Comparison of ENCODE assay signal across 30 cellular contexts in the genomic region with DNA sequence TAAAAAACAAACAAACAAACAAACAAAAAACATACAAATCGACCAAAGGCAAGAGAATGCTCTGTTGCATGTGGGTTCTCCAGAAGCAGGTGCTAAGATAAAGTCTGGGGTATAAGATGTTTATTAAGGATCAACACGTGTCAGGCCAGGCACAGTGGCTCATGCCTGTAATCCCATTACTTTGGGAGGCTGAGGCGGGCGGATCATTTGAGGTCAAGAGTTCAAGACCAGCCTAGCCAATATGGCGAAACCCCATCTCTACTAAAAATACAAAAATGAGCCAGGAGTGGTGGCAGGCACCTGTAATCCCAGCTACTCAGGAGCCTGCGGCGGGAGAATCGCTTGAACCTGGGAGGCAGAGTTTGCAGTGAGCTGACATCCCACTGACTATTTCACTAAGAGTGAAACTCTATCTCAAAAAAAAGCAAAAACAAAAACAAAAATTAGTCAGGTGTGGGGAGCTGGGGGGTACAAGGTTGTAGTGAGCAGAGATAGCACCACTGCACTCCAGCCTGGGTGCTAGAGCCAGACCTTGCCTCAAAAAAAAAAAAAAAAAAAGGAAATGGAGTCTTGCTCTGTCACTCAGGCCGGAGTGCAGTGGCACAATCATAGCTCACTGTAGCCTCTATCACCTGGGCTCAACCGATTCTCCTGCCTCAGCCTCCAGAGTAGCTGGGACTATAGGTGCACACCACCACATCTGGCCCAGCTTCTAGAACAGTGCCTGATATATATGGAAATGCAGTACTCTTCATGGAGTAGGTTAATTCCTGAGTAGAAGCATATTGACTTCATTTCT.
"Had no signal": no experiment of that assay in that cellular context is flagged by ENCODE, and none has a peak within 500 bp of the region (broad histone marks: within the 10 kb centered on the region; RNA-seq: fewer than 3 reads in every experiment).

No MANE protein-coding gene starts in this region.

- FAIRE-seq: islet of Langerhans, kidney, pancreas had no signal

- H3K27me3 Mint-ChIP-seq: naive B cell; stimulated activated naive B cell treated with anti-CD40 and anti-IgM and Interleukin-4, amounts not matched to agents 10 μg/mL and 1 μg/mL and 100 μg/mL, for 72 hours; type B pancreatic cell had no signal

- H3K27ac Mint-ChIP-seq: immature natural killer cell; natural killer cell; nephron progenitor cell; stimulated activated naive B cell treated with anti-CD40 and anti-IgM and Interleukin-4, amounts not matched to agents 10 μg/mL and 1 μg/mL and 100 μg/mL, for 72 hours; type B pancreatic cell had no signal

- H3K4me1 Mint-ChIP-seq: immature natural killer cell, naive B cell, natural killer cell had no signal

- DNase-seq: hypothalamus; immature natural killer cell; kidney; left colon; left lung; lower lobe of right lung; mammary epithelial cell; mesendoderm; naive B cell; natural killer cell; nephron progenitor cell; nucleus accumbens; pancreas; posterior cingulate gyrus; retina; right cardiac atrium; stimulated activated CD4-positive, alpha-beta T cell treated with anti-CD3 and anti-CD28 coated beads, Interleukin-12 subunit alpha, Interleukin-12 subunit beta, amount 100 ng/mL, for 4 hours; stimulated activated CD4-positive, alpha-beta T cell treated with anti-CD3 and anti-CD28 coated beads, Interleukin-15, amount 100 ng/mL, for 24 hours; stimulated activated CD4-positive, alpha-beta T cell treated with anti-CD3 and anti-CD28 coated beads, Interleukin-2, amount 100 ng/mL, for 24 hours; stimulated activated CD4-positive, alpha-beta T cell treated with anti-CD3 and anti-CD28 coated beads, Interleukin-4, amount 100 ng/mL, for 1 hour; stimulated activated naive B cell treated with anti-CD40 and anti-IgM and Interleukin-4, amounts not matched to agents 10 μg/mL and 1 μg/mL and 100 μg/mL, for 72 hours; stimulated activated naive CD8-positive, alpha-beta T cell treated with anti-CD3 and anti-CD28 coated beads, Interleukin-15, Interleukin-2, amounts not matched to agents 100 U/mL and 50 U/mL, for 24 hours; substantia nigra; uterus had no signal

- ATAC-seq: left colon; left lung; lower lobe of right lung; natural killer cell; pancreas; right cardiac atrium; stimulated activated naive B cell treated with anti-CD40 and anti-IgM and Interleukin-4, amounts not matched to agents 10 μg/mL and 1 μg/mL and 100 μg/mL, for 72 hours; stimulated activated naive CD8-positive, alpha-beta T cell treated with anti-CD3 and anti-CD28 coated beads, Interleukin-15, Interleukin-2, amounts not matched to agents 100 U/mL and 50 U/mL, for 24 hours had no signal

- H3K4me2 ChIP-seq: smooth muscle cell had no signal

- H3K4me3 Mint-ChIP-seq: immature natural killer cell; mesothelial cell of epicardium; naive B cell; natural killer cell; nephron progenitor cell; stimulated activated naive B cell treated with anti-CD40 and anti-IgM and Interleukin-4, amounts not matched to agents 10 μg/mL and 1 μg/mL and 100 μg/mL, for 72 hours; type B pancreatic cell had no signal

- H3K9me3 Mint-ChIP-seq: immature natural killer cell; mesothelial cell of epicardium; naive B cell; natural killer cell; nephron progenitor cell; stimulated activated naive B cell treated with anti-CD40 and anti-IgM and Interleukin-4, amounts not matched to agents 10 μg/mL and 1 μg/mL and 100 μg/mL, for 72 hours; type B pancreatic cell had no signal

- H3K27ac ChIP-seq: left lung, lower lobe of right lung, pancreas, prostate gland, tibial nerve, uterus had no signal

- H3K36me3 Mint-ChIP-seq: immature natural killer cell; mesothelial cell of epicardium; naive B cell; natural killer cell; stimulated activated naive B cell treated with anti-CD40 and anti-IgM and Interleukin-4, amounts not matched to agents 10 μg/mL and 1 μg/mL and 100 μg/mL, for 72 hours; type B pancreatic cell had no signal

- H3K36me3 ChIP-seq: left lung, lower lobe of right lung, pancreas, prostate gland, tibial nerve, uterus had no signal

- H3K4me1 ChIP-seq: left lung, lower lobe of right lung, pancreas, prostate gland, tibial nerve, uterus had no signal

- H3K27me3 ChIP-seq: left lung, pancreas, tibial nerve, uterus had no signal

- H3K4me3 ChIP-seq: left lung, lower lobe of right lung, pancreas, prostate gland, smooth muscle cell, tibial nerve, uterus had no signal

- H3K9me3 ChIP-seq: left lung, lower lobe of right lung, pancreas, prostate gland, tibial nerve, uterus had no signal
